17 cellular contexts compared by ENCODE assay signal in the genomic region with DNA sequence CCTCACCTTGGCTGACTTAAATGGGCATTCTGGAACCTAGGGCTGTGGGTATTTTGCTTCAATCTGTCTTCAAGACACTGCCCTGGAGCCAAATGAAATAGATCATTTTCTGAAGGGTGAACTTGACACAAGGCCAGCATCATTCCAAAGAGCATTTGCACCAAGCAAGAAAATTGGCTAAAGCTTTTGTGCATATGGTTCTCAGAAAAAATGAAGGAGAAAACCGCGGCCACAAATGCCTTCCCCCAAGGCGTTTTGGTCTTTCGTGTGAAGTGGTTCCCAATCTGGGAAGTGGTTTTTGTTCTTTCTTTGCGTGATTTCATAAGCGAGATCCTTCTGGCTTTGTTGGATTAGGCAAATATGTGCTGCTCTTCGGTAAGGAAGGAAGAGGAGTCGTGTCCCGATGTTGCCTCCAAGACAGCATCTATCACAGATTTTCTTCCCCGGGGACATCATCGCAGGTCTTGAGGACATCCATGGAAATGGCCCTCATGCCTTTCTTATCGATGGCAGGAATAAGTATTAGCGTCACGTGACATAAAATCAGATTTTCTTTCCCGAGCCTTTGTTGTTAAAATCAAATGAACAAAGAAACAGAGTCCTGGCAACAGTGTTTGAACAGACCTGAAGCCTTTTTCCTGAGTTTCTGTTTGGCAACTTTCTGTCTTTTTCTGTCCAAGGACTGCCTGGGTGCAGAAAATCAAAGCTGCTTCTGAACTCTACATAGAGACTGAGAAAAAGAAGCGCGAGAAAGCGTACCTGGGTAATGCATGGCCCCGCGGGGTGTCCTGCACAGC. TPM values are rescaled to one million over a fixed set of nuclear protein-coding genes. Genes with fewer than 3 reads are reported as not detected.
DNase-seq lines count a peak whose midpoint lies in the region; ATAC-seq lines count a peak whose summit lies in the region.
"Had no signal": no experiment of that assay in that cellular context is flagged by ENCODE, and none has a peak within 500 bp of the region (broad histone marks: within the 10 kb centered on the region; RNA-seq: fewer than 3 reads in every experiment).

No MANE protein-coding gene starts in this region.

- ATAC-seq in left ventricle myocardium superior (no peak), HG02938 (IDR thresholded peaks at IDR 0.05; ENCODE audit: unreplicated experiment) (no peak)
- ATAC-seq: effector memory CD8-positive, alpha-beta T cell; pancreas had no signal

- intact Hi-C loops in left ventricle myocardium superior (cut with micrococcal nuclease), result no loop called here

- peak; percentile 83 for DNase-seq in GM04503 (ENCODE audit: low read depth)
- DNase-seq in amniotic epithelial cell (ENCODE audit: low read depth), result peak; percentile 49
- peak; percentile 94 for DNase-seq in fibroblast of peridontal ligament (ENCODE audit: extremely low read depth)
- DNase-seq in stromal cell of bone marrow (ENCODE audit: low read depth), result peak; percentile 44
- no peak for DNase-seq in left ventricle myocardium superior
- DNase-seq in activated CD4-positive, CD25-positive, alpha-beta regulatory T cell (lab: John Stamatoyannopoulos, UW), result no peak
- no peak for DNase-seq in NOMO-1 treated with dmso at 0.1 percent for 144 hours (lab: John Stamatoyannopoulos, UW; ENCODE audit: unreplicated experiment)
- DNase-seq: activated naive CD4-positive, alpha-beta T cell treated with Interleukin-2 at 50 U/mL for 16 hours; CD4-positive, alpha-beta T cell; effector memory CD8-positive, alpha-beta T cell; glutamatergic neuron; islet precursor cell; NCI-H1694; NCI-H524; pancreas; stimulated activated CD4-positive, alpha-beta T cell treated with anti-CD3 and anti-CD28 coated beads, Interleukin-12 subunit alpha, Interleukin-12 subunit beta, amount 100 ng/mL, for 4 hours had no signal

RNA-seq across cellular contexts. Expression of gene ATP5PO, which starts 31.0 kb away (rescaled TPM):
- 850 TPM for total RNA-seq in left ventricle myocardium superior

Comparison
In these comparisons a context has a peak if more than half of its experiments do, and no peak if none do; other contexts are left out.
1. DNase-seq: peak in GM04503 (single experiment), amniotic epithelial cell (single experiment), fibroblast of peridontal ligament (single experiment) and stromal cell of bone marrow (single experiment); none in left ventricle myocardium superior (single experiment), activated CD4-positive, CD25-positive, alpha-beta regulatory T cell (0 of 4) and NOMO-1 treated with dmso at 0.1 percent for 144 hours (single experiment).